In genomic region chr9:92406506-92406905, GRCh38 we compare ENCODE assay signal across 8 cellular contexts. TPM values are rescaled to one million over a fixed set of nuclear protein-coding genes. Genes with fewer than 3 reads are reported as not detected.
A peak's percentile ranks its signal among the peaks of the same experiment; 100 is the strongest.
DNase-seq lines count a peak whose midpoint lies in the region; ATAC-seq lines count a peak whose summit lies in the region.

No MANE protein-coding gene starts in this region.

- no peak overlapping the region for H2AFZ ChIP-seq in mesenchymal stem cell (ENCODE audit: low read depth, low read length)

- H3K18ac ChIP-seq in mesenchymal stem cell (ENCODE audit: low read depth in 1 of 2, low read length in 2 of 2), result no peak overlapping the region

- H3K4me1 ChIP-seq in mesenchymal stem cell (ENCODE audit: control insufficient read depth, insufficient read depth, low read depth, low read length), result no peaks in the 10 kb centered on the region

- no peak overlapping the region for H2BK120ac ChIP-seq in mesenchymal stem cell (ENCODE audit: low read depth, low read length)

- no peak overlapping the region for H3K14ac ChIP-seq in mesenchymal stem cell (ENCODE audit: low read length in 2 of 2)

- H3K27me3 ChIP-seq in mesenchymal stem cell (ENCODE audit: control insufficient read depth in 1 of 2, insufficient read depth in 1 of 2, low read length in 2 of 2), result no peaks in the 10 kb centered on the region

- H3K23ac ChIP-seq in mesenchymal stem cell (ENCODE audit: low read length in 2 of 2), result no peak overlapping the region

- peak; percentile 49 for ATAC-seq in GM21360 (IDR thresholded peaks at IDR 0.05; ENCODE audit: unreplicated experiment)
- ATAC-seq in GM21447 (IDR thresholded peaks at IDR 0.05; ENCODE audit: unreplicated experiment), result no peak

- H4K91ac ChIP-seq in mesenchymal stem cell (ENCODE audit: low read length), result no peak overlapping the region

- no peaks in the 10 kb centered on the region for H3K36me3 ChIP-seq in mesenchymal stem cell (ENCODE audit: control insufficient read depth in 1 of 2, insufficient read depth in 2 of 2, low read depth in 1 of 2, low read length in 2 of 2)

- no peak overlapping the region for H4K8ac ChIP-seq in mesenchymal stem cell (ENCODE audit: low read length)

- no peak overlapping the region for H2BK15ac ChIP-seq in mesenchymal stem cell (ENCODE audit: low read depth, poor library complexity, severe bottlenecking)

- H3K4me3 ChIP-seq in mesenchymal stem cell (ENCODE audit: insufficient read depth in 1 of 2, low read depth in 1 of 2, low read length in 2 of 2), result no peak overlapping the region

- no peak overlapping the region for H2AK5ac ChIP-seq in mesenchymal stem cell (ENCODE audit: low read length, severe bottlenecking)

- no peak overlapping the region for H3K4me2 ChIP-seq in mesenchymal stem cell (ENCODE audit: low read length, poor library complexity, severe bottlenecking)

- H2BK12ac ChIP-seq in mesenchymal stem cell (ENCODE audit: low read length in 2 of 2), result no peak overlapping the region

- no peak overlapping the region for H3K4ac ChIP-seq in mesenchymal stem cell (ENCODE audit: low read depth in 1 of 2, low read length in 2 of 2)

- WGBS in mesenchymal stem cell, result 32% methylated on average over 3 of the region's 4 CpGs

- no peak overlapping the region for H3K27ac ChIP-seq in mesenchymal stem cell (ENCODE audit: low read length, poor library complexity, severe bottlenecking)

- peak overlapping the region; percentile 2 for H3K9ac ChIP-seq in mesenchymal stem cell (ENCODE audit: low read length)

- no peaks in the 10 kb centered on the region for H3K79me1 ChIP-seq in mesenchymal stem cell (replicated peaks; ENCODE audit: low read length, poor library complexity, severe bottlenecking)

- no peaks in the 10 kb centered on the region for H3K9me3 ChIP-seq in mesenchymal stem cell (ENCODE audit: control insufficient read depth, low read length)

- DNase-seq in MV-4-11 (lab: John Stamatoyannopoulos, UW), result peak; percentile 93
- peak; percentile 11 for DNase-seq in activated effector memory CD4-positive, alpha-beta T cell treated with Interleukin-2 at 50 U/mL for 16 hours
- DNase-seq in mesenchymal stem cell, result peak; percentile 12
- DNase-seq in HuH-7 (ENCODE audit: low spot score), result no peak
- no peak for DNase-seq in GOT3 (lab: John Stamatoyannopoulos, UW)
- no peak for DNase-seq in NCI-H2081 treated with DMSO at 0.1 percent for 48 hours (lab: John Stamatoyannopoulos, UW)

- H2BK5ac ChIP-seq in mesenchymal stem cell (ENCODE audit: low read depth, low read length, poor library complexity, severe bottlenecking), result no peak overlapping the region

RNA-seq across cellular contexts. Expression of gene OGN, which starts 2.1 kb away (rescaled TPM):
- not detected for polyA plus RNA-seq in mesenchymal stem cell (2013, experiment 1 of 2)
- polyA plus RNA-seq in mesenchymal stem cell (2013, experiment 2 of 2), result 0.03 TPM

RNA-seq across cellular contexts. Expression of gene OMD, which starts 17.8 kb away (rescaled TPM):
- not detected for polyA plus RNA-seq in mesenchymal stem cell (2013, experiment 1 of 2)
- polyA plus RNA-seq in mesenchymal stem cell (2013, experiment 2 of 2), result not detected

Comparison
In these comparisons a context has a peak if more than half of its experiments do, and no peak if none do; other contexts are left out.
1. DNase-seq: peak in MV-4-11 (single experiment), activated effector memory CD4-positive, alpha-beta T cell treated with Interleukin-2 at 50 U/mL for 16 hours (single experiment) and mesenchymal stem cell (single experiment); none in HuH-7 (single experiment), GOT3 (single experiment) and NCI-H2081 treated with DMSO at 0.1 percent for 48 hours (single experiment).